In the genomic region with DNA sequence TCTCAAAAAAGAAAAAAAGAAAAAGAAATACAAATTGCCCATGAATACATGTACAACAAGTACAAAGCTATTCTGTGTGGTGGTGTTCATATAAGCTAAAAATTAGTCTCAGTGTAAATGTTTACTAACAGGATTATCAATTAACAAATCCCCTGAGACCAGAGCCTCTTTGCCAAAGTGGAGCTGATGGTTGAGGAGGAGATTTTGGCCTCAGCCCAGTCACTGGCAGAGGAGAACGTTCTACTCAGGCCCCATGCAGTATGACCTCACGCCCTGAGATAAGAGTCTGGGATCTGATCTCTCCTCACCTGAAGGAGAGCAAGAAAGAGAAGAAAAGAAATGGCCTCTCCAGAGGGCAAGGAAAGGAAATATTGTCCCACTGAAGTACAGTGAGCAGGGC, we compare ENCODE assay signal across 1 cellular context.
TF ChIP-seq lines count a peak whose summit lies in the region.

No MANE protein-coding gene starts in this region.

TF ChIP-seq in HepG2, 621 proteins besides CTCF, POLR2A, EP300 and RAD21 (continued from another document):
- TF ChIP-seq ZFX (CRISPR knock-in tag; IDR thresholded peaks at IDR 0.05; ENCODE audit: low read depth) (no peak), RFX5 (IDR thresholded peaks at IDR 0.05; ENCODE audit: low read depth, low read length) (no peak), KDM2A (CRISPR knock-in tag; IDR thresholded peaks at IDR 0.05; ENCODE audit: borderline replicate concordance, low read depth) (no peak), ZNF737 (CRISPR knock-in tag; IDR thresholded peaks at IDR 0.05; ENCODE audit: borderline replicate concordance) (no peak), ZNF318 (CRISPR knock-in tag; IDR thresholded peaks at IDR 0.05) (no peak), SP2 (CRISPR knock-in tag; IDR thresholded peaks at IDR 0.05) (no peak), ONECUT2 (CRISPR knock-in tag; IDR thresholded peaks at IDR 0.05) (no peak), ZNF576 (CRISPR knock-in tag; IDR thresholded peaks at IDR 0.05) (no peak), NR0B2 (CRISPR knock-in tag; IDR thresholded peaks at IDR 0.05) (no peak), ZBTB8A (CRISPR knock-in tag; IDR thresholded peaks at IDR 0.05; ENCODE audit: borderline replicate concordance, low read depth) (no peak), ZSCAN31 (CRISPR knock-in tag; IDR thresholded peaks at IDR 0.05; ENCODE audit: low read depth) (no peak), PCBP2 (optimal IDR thresholded peaks at IDR 0.05; ENCODE audit: low read depth, low read length, poor library complexity, severe bottlenecking) (no peak), BHLHE40 (IDR thresholded peaks at IDR 0.05; ENCODE audit: low read length) (no peak)
- TF ChIP-seq, protein P1, sequence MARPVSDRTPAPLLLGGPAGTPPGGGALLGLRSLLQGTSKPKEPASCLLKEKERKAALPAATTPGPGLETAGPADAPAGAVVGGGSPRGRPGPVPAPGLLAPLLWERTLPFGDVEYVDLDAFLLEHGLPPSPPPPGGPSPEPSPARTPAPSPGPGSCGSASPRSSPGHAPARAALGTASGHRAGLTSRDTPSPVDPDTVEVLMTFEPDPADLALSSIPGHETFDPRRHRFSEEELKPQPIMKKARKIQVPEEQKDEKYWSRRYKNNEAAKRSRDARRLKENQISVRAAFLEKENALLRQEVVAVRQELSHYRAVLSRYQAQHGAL (CRISPR knock-in tag; IDR thresholded peaks at IDR 0.05; ENCODE audit: not compliant biosample characterization): no peak
- TF ChIP-seq, protein P2, sequence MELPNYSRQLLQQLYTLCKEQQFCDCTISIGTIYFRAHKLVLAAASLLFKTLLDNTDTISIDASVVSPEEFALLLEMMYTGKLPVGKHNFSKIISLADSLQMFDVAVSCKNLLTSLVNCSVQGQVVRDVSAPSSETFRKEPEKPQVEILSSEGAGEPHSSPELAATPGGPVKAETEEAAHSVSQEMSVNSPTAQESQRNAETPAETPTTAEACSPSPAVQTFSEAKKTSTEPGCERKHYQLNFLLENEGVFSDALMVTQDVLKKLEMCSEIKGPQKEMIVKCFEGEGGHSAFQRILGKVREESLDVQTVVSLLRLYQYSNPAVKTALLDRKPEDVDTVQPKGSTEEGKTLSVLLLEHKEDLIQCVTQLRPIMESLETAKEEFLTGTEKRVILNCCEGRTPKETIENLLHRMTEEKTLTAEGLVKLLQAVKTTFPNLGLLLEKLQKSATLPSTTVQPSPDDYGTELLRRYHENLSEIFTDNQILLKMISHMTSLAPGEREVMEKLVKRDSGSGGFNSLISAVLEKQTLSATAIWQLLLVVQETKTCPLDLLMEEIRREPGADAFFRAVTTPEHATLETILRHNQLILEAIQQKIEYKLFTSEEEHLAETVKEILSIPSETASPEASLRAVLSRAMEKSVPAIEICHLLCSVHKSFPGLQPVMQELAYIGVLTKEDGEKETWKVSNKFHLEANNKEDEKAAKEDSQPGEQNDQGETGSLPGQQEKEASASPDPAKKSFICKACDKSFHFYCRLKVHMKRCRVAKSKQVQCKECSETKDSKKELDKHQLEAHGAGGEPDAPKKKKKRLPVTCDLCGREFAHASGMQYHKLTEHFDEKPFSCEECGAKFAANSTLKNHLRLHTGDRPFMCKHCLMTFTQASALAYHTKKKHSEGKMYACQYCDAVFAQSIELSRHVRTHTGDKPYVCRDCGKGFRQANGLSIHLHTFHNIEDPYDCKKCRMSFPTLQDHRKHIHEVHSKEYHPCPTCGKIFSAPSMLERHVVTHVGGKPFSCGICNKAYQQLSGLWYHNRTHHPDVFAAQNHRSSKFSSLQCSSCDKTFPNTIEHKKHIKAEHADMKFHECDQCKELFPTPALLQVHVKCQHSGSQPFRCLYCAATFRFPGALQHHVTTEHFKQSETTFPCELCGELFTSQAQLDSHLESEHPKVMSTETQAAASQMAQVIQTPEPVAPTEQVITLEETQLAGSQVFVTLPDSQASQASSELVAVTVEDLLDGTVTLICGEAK (IDR thresholded peaks at IDR 0.05): no peak
- TF ChIP-seq, protein P2 (CRISPR knock-in tag; IDR thresholded peaks at IDR 0.05): no peak
- TF ChIP-seq, protein P3, sequence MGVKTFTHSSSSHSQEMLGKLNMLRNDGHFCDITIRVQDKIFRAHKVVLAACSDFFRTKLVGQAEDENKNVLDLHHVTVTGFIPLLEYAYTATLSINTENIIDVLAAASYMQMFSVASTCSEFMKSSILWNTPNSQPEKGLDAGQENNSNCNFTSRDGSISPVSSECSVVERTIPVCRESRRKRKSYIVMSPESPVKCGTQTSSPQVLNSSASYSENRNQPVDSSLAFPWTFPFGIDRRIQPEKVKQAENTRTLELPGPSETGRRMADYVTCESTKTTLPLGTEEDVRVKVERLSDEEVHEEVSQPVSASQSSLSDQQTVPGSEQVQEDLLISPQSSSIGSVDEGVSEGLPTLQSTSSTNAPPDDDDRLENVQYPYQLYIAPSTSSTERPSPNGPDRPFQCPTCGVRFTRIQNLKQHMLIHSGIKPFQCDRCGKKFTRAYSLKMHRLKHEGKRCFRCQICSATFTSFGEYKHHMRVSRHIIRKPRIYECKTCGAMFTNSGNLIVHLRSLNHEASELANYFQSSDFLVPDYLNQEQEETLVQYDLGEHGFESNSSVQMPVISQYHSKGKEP (CRISPR knock-in tag; IDR thresholded peaks at IDR 0.05): no peak
- TF ChIP-seq, protein P4, sequence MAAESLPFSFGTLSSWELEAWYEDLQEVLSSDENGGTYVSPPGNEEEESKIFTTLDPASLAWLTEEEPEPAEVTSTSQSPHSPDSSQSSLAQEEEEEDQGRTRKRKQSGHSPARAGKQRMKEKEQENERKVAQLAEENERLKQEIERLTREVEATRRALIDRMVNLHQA (CRISPR knock-in tag; IDR thresholded peaks at IDR 0.05): no peak
